In the genomic region with DNA sequence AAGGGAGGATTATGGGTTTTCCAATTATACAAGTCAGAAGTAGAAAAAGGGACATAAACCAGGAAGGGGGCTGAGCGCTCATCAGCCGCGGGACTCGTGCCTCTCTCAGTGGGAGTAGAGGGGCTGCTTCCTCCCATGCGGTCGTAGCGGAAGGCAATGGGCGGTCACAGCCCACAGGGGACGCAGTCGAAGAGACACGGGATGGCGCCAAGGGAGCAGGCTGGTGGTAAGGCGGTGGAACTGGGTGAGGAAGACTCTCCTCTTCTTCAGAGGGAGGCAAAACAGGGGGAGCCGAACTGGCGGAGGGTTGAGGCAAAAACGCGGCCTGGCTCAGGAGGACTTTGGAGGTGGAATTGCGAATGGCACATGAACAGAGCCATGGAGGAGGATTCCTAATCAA, we compare ENCODE assay signal across 19 cellular contexts.
"Had no signal": no experiment of that assay in that cellular context is flagged by ENCODE, and none has a peak within 500 bp of the region (broad histone marks: within the 10 kb centered on the region; RNA-seq: fewer than 3 reads in every experiment).

No MANE protein-coding gene starts in this region.

- H3K9me3 ChIP-seq: left ventricle myocardium inferior, lower lobe of right lung, sigmoid colon, stomach had no signal

- H3K4me3 ChIP-seq: left ventricle myocardium inferior, lower lobe of right lung, sigmoid colon, skin epidermis, stomach had no signal

- H3K36me3 Mint-ChIP-seq: immature natural killer cell; memory B cell; natural killer cell; stimulated activated naive B cell treated with anti-CD40 and anti-IgM and Interleukin-4, amounts not matched to agents 10 μg/mL and 1 μg/mL and 100 μg/mL, for 72 hours had no signal

- ATAC-seq: effector memory CD8-positive, alpha-beta T cell; foreskin keratinocyte; left cardiac atrium; lower lobe of right lung; natural killer cell; stimulated activated naive B cell treated with anti-CD40 and anti-IgM and Interleukin-4, amounts not matched to agents 10 μg/mL and 1 μg/mL and 100 μg/mL, for 72 hours had no signal

- H3K27me3 ChIP-seq: foreskin keratinocyte had no signal

- H3K4me3 Mint-ChIP-seq: effector memory CD8-positive, alpha-beta T cell; immature natural killer cell; memory B cell; mesothelial cell of epicardium; natural killer cell; neural crest cell; stimulated activated naive B cell treated with anti-CD40 and anti-IgM and Interleukin-4, amounts not matched to agents 10 μg/mL and 1 μg/mL and 100 μg/mL, for 72 hours had no signal

- H3K36me3 ChIP-seq: left ventricle myocardium inferior, lower lobe of right lung, sigmoid colon, stomach had no signal

- H3K9me3 Mint-ChIP-seq: effector memory CD8-positive, alpha-beta T cell; immature natural killer cell; memory B cell; natural killer cell; stimulated activated naive B cell treated with anti-CD40 and anti-IgM and Interleukin-4, amounts not matched to agents 10 μg/mL and 1 μg/mL and 100 μg/mL, for 72 hours had no signal

- H3K27ac Mint-ChIP-seq: effector memory CD8-positive, alpha-beta T cell; immature natural killer cell; memory B cell; mesothelial cell of epicardium; natural killer cell; stimulated activated naive B cell treated with anti-CD40 and anti-IgM and Interleukin-4, amounts not matched to agents 10 μg/mL and 1 μg/mL and 100 μg/mL, for 72 hours had no signal

- DNase-seq: effector memory CD8-positive, alpha-beta T cell; foreskin keratinocyte; immature natural killer cell; left cardiac atrium; left ventricle myocardium inferior; lower lobe of right lung; natural killer cell; posterior cingulate gyrus; sigmoid colon; stimulated activated CD4-positive, alpha-beta T cell treated with anti-CD3 and anti-CD28 coated beads, Interleukin-2, amount 100 ng/mL, for 24 hours; stimulated activated CD4-positive, alpha-beta T cell treated with anti-CD3 and anti-CD28 coated beads, Interleukin-4, amount 100 ng/mL, for 4 hours; stimulated activated naive B cell treated with anti-CD40 and anti-IgM and Interleukin-4, amounts not matched to agents 10 μg/mL and 1 μg/mL and 100 μg/mL, for 72 hours; stomach; substantia nigra; trophoblast cell had no signal

- H3K27ac ChIP-seq: foreskin keratinocyte, left ventricle myocardium inferior, lower lobe of right lung, sigmoid colon, skin epidermis, stomach had no signal

- H3K4me1 Mint-ChIP-seq: immature natural killer cell; memory B cell; mesothelial cell of epicardium; natural killer cell; neural crest cell; stimulated activated naive B cell treated with anti-CD40 and anti-IgM and Interleukin-4, amounts not matched to agents 10 μg/mL and 1 μg/mL and 100 μg/mL, for 72 hours had no signal

- H3K4me1 ChIP-seq: foreskin keratinocyte, left ventricle myocardium inferior, lower lobe of right lung, sigmoid colon, stomach had no signal
